In the genomic region with DNA sequence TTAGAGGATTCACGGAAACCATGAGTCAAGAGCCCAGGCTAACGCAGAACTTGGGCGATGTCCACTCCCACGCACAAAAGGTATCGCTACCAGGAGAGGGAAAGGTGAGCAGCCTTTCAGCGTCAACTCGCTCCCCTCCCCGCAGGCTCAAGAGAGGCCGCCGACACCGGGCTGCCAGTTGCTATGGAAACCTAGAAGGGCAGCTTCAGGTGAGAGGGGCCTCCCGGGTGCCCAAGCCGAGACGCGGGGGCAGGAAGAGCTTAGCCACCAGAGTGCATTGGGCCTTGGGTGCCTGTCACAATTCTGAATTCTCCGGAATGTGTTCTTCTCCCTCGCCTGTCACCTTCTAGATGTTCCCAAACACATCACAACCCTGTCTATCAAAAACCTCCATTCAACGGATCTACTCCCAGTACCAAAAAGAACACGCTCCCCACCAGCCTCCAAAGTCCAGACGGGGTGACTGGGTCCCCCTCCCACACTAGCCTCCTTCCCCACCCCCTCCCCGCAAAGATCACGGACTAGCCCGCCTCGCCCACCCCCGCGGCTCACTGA, we compare ENCODE assay signal across 8 cellular contexts. TPM values are rescaled to one million over a fixed set of nuclear protein-coding genes. Genes with fewer than 3 reads are reported as not detected.
DNase-seq lines count a peak whose midpoint lies in the region; ATAC-seq and TF ChIP-seq lines count a peak whose summit lies in the region.

No MANE protein-coding gene starts in this region.

- H3K27ac ChIP-seq in lower lobe of right lung, result peak overlapping the region; percentile 92

- ATAC-seq in GM19467 (IDR thresholded peaks at IDR 0.05; ENCODE audit: unreplicated experiment) (peak; percentile 24), lower lobe of right lung (peak; percentile 52 to 68)

- H3K4me3 ChIP-seq in choroid plexus epithelial cell (ENCODE audit: low read depth, low read length), result peak overlapping the region; percentile 84
- peak overlapping the region; percentile 77 for H3K4me3 ChIP-seq in lower lobe of right lung

- H3K36me3 ChIP-seq in lower lobe of right lung, result peaks cover 41% of the 10 kb centered on the region

- no peaks in the 10 kb centered on the region for H3K9me3 ChIP-seq in lower lobe of right lung

- H3K27me3 ChIP-seq in lower lobe of right lung (ENCODE audit: low read depth), result no peaks in the 10 kb centered on the region

- DNase-seq in Ammon's horn (ENCODE audit: low spot score) (peak; percentile 15), NAMALWA (ENCODE audit: low spot score) (peak; percentile 41), choroid plexus epithelial cell (ENCODE audit: low read depth) (peak; percentile 16), lower lobe of right lung (peak; percentile 64), NCI-H1694 treated with DMSO at 0.1 percent for 48 hours (lab: John Stamatoyannopoulos, UW) (no peak)
- DNase-seq in activated CD4-positive, CD25-positive, alpha-beta regulatory T cell treated with anti-CD3 and anti-CD28 coated beads, Interleukin-2, amount 50 U/mL, for 16 hours (ENCODE audit: low read depth, low spot score), result peak; percentile 31
- DNase-seq in stimulated activated CD8-positive, alpha-beta memory T cell treated with anti-CD3 and anti-CD28 coated beads, Interleukin-12 subunit alpha, Interleukin-12 subunit beta, amount 100 ng/mL, for 4 hours (ENCODE audit: low read depth), result peak; percentile 47

- TF ChIP-seq CTCF in choroid plexus epithelial cell (conservative IDR thresholded peaks at IDR 0.05; ENCODE audit: low read depth, low read length) (no peak), lower lobe of right lung (IDR thresholded peaks at IDR 0.05) (no peak)

- intact Hi-C loops in lower lobe of right lung (cut with DNase I), result no loop called here

- H3K4me1 ChIP-seq in lower lobe of right lung, result peaks cover 19% of the 10 kb centered on the region

RNA-seq across cellular contexts. Expression of a gene that starts 0.7 kb away (rescaled TPM):
- 59.5 TPM for total RNA-seq in lower lobe of right lung

RNA-seq across cellular contexts. Expression of a gene that starts 39.5 kb away (rescaled TPM):
- total RNA-seq in lower lobe of right lung, result 12.8 TPM

RNA-seq across cellular contexts. Expression of a gene that starts 40.2 kb away (rescaled TPM):
- total RNA-seq in lower lobe of right lung, result 13.9 TPM

RNA-seq across cellular contexts. Expression of a gene that starts 42.9 kb away (rescaled TPM):
- 28.1 TPM for total RNA-seq in lower lobe of right lung
